21 cellular contexts compared by ENCODE assay signal in the genomic region with DNA sequence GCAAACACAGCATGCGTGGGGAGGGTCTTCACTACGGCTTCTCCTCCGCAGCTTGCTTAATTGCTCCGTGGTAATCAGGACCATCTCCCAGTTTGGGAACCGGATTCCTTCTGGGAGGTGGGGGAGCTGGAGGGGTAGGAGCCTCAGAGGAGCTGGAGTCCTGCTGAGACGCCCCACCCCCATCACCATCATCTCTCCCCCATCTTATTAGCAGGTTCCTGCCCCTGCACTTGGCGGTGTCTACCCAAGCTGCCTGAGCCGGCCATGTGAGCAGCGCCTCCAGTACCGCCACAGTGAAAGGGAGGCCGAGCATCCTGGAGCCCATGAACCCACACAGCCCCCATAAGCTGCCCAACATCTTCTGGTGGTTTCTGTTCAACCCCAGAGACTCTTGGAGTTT.
DNase-seq lines count a peak whose midpoint lies in the region; ATAC-seq and TF ChIP-seq lines count a peak whose summit lies in the region.
"Had no signal": no experiment of that assay in that cellular context is flagged by ENCODE, and none has a peak within 500 bp of the region (broad histone marks: within the 10 kb centered on the region; RNA-seq: fewer than 3 reads in every experiment).

No MANE protein-coding gene starts in this region.

- H3K27ac Mint-ChIP-seq in activated CD8-positive, alpha-beta T cell treated with anti-CD3 and anti-CD28 coated beads for 36 hours: no peak overlapping the region
- H3K27ac Mint-ChIP-seq in activated CD4-positive, alpha-beta memory T cell treated with anti-CD3 and anti-CD28 coated beads, Interleukin-2, amount 10 ng/mL, durations not matched to agents 7 days and 5 days: no peak overlapping the region
- H3K27ac Mint-ChIP-seq: CD4-positive, alpha-beta T cell; HFFc6 had no signal

- CTCF ChIA-PET in activated CD8-positive, alpha-beta T cell treated with anti-CD3 and anti-CD28 coated beads for 36 hours (lab: Charles Lee): interaction anchor here (0.9 to 1.0 kb wide), 2 partner anchors 21 to 135 kb away, joined by 3 to 4 read pairs; no protein-coding TSS in a partner anchor
- CTCF ChIA-PET in activated CD4-positive, alpha-beta memory T cell treated with anti-CD3 and anti-CD28 coated beads, Interleukin-2, amount 10 ng/mL, durations not matched to agents 7 days and 5 days (lab: Charles Lee): interaction anchor here (0.8 kb wide), 1 partner anchor 135 kb away, joined by 4 read pairs; no protein-coding TSS in a partner anchor

- H3K9me3 ChIP-seq in esophagus muscularis mucosa: no peaks in the 10 kb centered on the region
- no peaks in the 10 kb centered on the region for H3K9me3 ChIP-seq in stomach

- POLR2A ChIA-PET in activated CD8-positive, alpha-beta T cell treated with anti-CD3 and anti-CD28 coated beads for 36 hours (lab: Charles Lee): interaction anchor here (0.5 kb wide), 1 partner anchor 62 kb away, joined by 3 read pairs; no protein-coding TSS in a partner anchor
- POLR2A ChIA-PET in activated CD4-positive, alpha-beta memory T cell treated with anti-CD3 and anti-CD28 coated beads, Interleukin-2, amount 10 ng/mL, durations not matched to agents 7 days and 5 days (lab: Charles Lee): interaction anchor here (1.0 kb wide), 1 partner anchor 87 kb away, joined by 3 read pairs; no protein-coding TSS in a partner anchor

- H3K27me3 ChIP-seq in esophagus muscularis mucosa (peaks cover 0 to 70% (median 0%) of the 10 kb centered on the region in 4 donors), stomach (peaks cover 0 to 54% (median 8%) of the 10 kb centered on the region in 3 donors)

- no peak for ATAC-seq in activated CD8-positive, alpha-beta T cell treated with anti-CD3 and anti-CD28 coated beads for 36 hours
- ATAC-seq: HepG2 had no signal

- H3K36me3 Mint-ChIP-seq in activated CD8-positive, alpha-beta T cell treated with anti-CD3 and anti-CD28 coated beads for 36 hours (ENCODE audit: low read depth): peaks cover 2% of the 10 kb centered on the region
- peaks cover 7% of the 10 kb centered on the region for H3K36me3 Mint-ChIP-seq in activated CD4-positive, alpha-beta memory T cell treated with anti-CD3 and anti-CD28 coated beads, Interleukin-2, amount 10 ng/mL, durations not matched to agents 7 days and 5 days (ENCODE audit: low read depth)

- intact Hi-C loops in activated CD8-positive, alpha-beta T cell treated with anti-CD3 and anti-CD28 coated beads for 36 hours (cut with micrococcal nuclease): loop anchor here (5.0 to 10.0 kb wide), 2 partner anchors 127 to 285 kb away; no protein-coding TSS in a partner anchor
- intact Hi-C loops in esophagus muscularis mucosa (cut with DNase I): no loop called here
- intact Hi-C loops in stomach (cut with DNase I; ENCODE audit: low total_unique reads): no loop called here

- no peak for TF ChIP-seq EP300 in esophagus muscularis mucosa (IDR thresholded peaks at IDR 0.05)
- TF ChIP-seq EP300 in stomach (IDR thresholded peaks at IDR 0.05): no peak

- H3K4me1 Mint-ChIP-seq in activated CD8-positive, alpha-beta T cell treated with anti-CD3 and anti-CD28 coated beads for 36 hours (ENCODE audit: low read depth): peaks cover 37% of the 10 kb centered on the region
- peaks cover 35% of the 10 kb centered on the region for H3K4me1 Mint-ChIP-seq in activated CD4-positive, alpha-beta memory T cell treated with anti-CD3 and anti-CD28 coated beads, Interleukin-2, amount 10 ng/mL, durations not matched to agents 7 days and 5 days

- no peak overlapping the region for H3K4me3 Mint-ChIP-seq in activated CD8-positive, alpha-beta T cell treated with anti-CD3 and anti-CD28 coated beads for 36 hours
- no peak overlapping the region for H3K4me3 Mint-ChIP-seq in activated CD4-positive, alpha-beta memory T cell treated with anti-CD3 and anti-CD28 coated beads, Interleukin-2, amount 10 ng/mL, durations not matched to agents 7 days and 5 days
- H3K4me3 Mint-ChIP-seq: CD4-positive, alpha-beta T cell; HFFc6 had no signal

- DNase-seq in activated effector memory CD4-positive, alpha-beta T cell treated with anti-CD3 and anti-CD28 coated beads, Interleukin-2, amount 50 U/mL, for 16 hours: peak; percentile 43
- DNase-seq in activated effector memory CD4-positive, alpha-beta T cell treated with Interleukin-2 at 50 U/mL for 16 hours: no peak
- peak; percentile 22 for DNase-seq in activated CD8-positive, alpha-beta T cell treated with anti-CD3 and anti-CD28 coated beads for 36 hours
- no peak for DNase-seq in esophagus muscularis mucosa (ENCODE audit: extremely low spot score)
- DNase-seq in stomach: no peak
- DNase-seq in NCI-H2171 (lab: John Stamatoyannopoulos, UW): no peak
- DNase-seq in cortex of kidney (lab: John Stamatoyannopoulos, UW): no peak
- no peak for DNase-seq in activated CD4-positive, alpha-beta memory T cell treated with anti-CD3 and anti-CD28 coated beads, Interleukin-2, amount 10 ng/mL, durations not matched to agents 7 days and 5 days
- DNase-seq: 8988T; BE2C; CD4-positive, alpha-beta T cell; GM23248; HFFc6; Karpas-422; MM.1S; NCI-H1105 treated with DMSO at 0.1 percent for 48 hours; NCI-H1694 treated with DMSO at 0.1 percent for 48 hours; NCI-H526 treated with DMSO at 0.1 percent for 48 hours; OCI-M1; RPMI8226 had no signal

- 62% methylated on average over 11 of the region's 11 CpGs for WGBS in esophagus muscularis mucosa
- WGBS in stomach, 5 donors: 40 to 66% (median 51%) methylated on average over 9 to 11 of the region's 11 CpGs

- TF ChIP-seq CTCF in activated CD8-positive, alpha-beta T cell treated with anti-CD3 and anti-CD28 coated beads for 36 hours (IDR thresholded peaks at IDR 0.05): no peak
- no peak for TF ChIP-seq CTCF in esophagus muscularis mucosa (IDR thresholded peaks at IDR 0.05)
- TF ChIP-seq CTCF in stomach (IDR thresholded peaks at IDR 0.05): no peak

- H3K4me1 ChIP-seq in esophagus muscularis mucosa (peaks cover 6 to 20% (median 14%) of the 10 kb centered on the region in 4 donors), stomach (peaks cover 0 to 15% (median 3%) of the 10 kb centered on the region in 4 donors)

- TF ChIP-seq POLR2A in esophagus muscularis mucosa (IDR thresholded peaks at IDR 0.05; ENCODE audit: low read depth) (no peak), stomach (IDR thresholded peaks at IDR 0.05) (no peak)

- H3K27ac ChIP-seq in esophagus muscularis mucosa (replicated peaks in 1 of 4): peak overlapping the region in 3 of 4 donors; percentile 38 to 68 (median 44)
- H3K27ac ChIP-seq in stomach: peak overlapping the region in 3 of 5 donors; percentile 4 to 62 (median 33)

- no peaks in the 10 kb centered on the region for H3K36me3 ChIP-seq in esophagus muscularis mucosa
- H3K36me3 ChIP-seq in stomach: no peaks in the 10 kb centered on the region
- H3K36me3 ChIP-seq: BE2C had no signal

- peaks cover 5% of the 10 kb centered on the region for H3K27me3 Mint-ChIP-seq in activated CD8-positive, alpha-beta T cell treated with anti-CD3 and anti-CD28 coated beads for 36 hours
- H3K27me3 Mint-ChIP-seq in activated CD4-positive, alpha-beta memory T cell treated with anti-CD3 and anti-CD28 coated beads, Interleukin-2, amount 10 ng/mL, durations not matched to agents 7 days and 5 days: no peaks in the 10 kb centered on the region

- H3K9me3 Mint-ChIP-seq in activated CD8-positive, alpha-beta T cell treated with anti-CD3 and anti-CD28 coated beads for 36 hours: peaks cover 8% of the 10 kb centered on the region
- H3K9me3 Mint-ChIP-seq in activated CD4-positive, alpha-beta memory T cell treated with anti-CD3 and anti-CD28 coated beads, Interleukin-2, amount 10 ng/mL, durations not matched to agents 7 days and 5 days: peaks cover 3% of the 10 kb centered on the region
- H3K9me3 Mint-ChIP-seq: CD4-positive, alpha-beta T cell had no signal

- H3K4me3 ChIP-seq in esophagus muscularis mucosa (no peak overlapping the region), stomach (no peak overlapping the region)
- H3K4me3 ChIP-seq: GM23248 had no signal

Comparison
In these comparisons a context has a peak if more than half of its experiments do, and no peak if none do; other contexts are left out.
1. DNase-seq: peak in activated effector memory CD4-positive, alpha-beta T cell treated with anti-CD3 and anti-CD28 coated beads, Interleukin-2, amount 50 U/mL, for 16 hours (single experiment) and activated CD8-positive, alpha-beta T cell treated with anti-CD3 and anti-CD28 coated beads for 36 hours (single experiment); none in activated effector memory CD4-positive, alpha-beta T cell treated with Interleukin-2 at 50 U/mL for 16 hours (single experiment), esophagus muscularis mucosa (single experiment), stomach (single experiment), NCI-H2171 (single experiment), cortex of kidney (single experiment) and activated CD4-positive, alpha-beta memory T cell treated with anti-CD3 and anti-CD28 coated beads, Interleukin-2, amount 10 ng/mL, durations not matched to agents 7 days and 5 days (single experiment).